In genomic region chr5:14142856-14143508, GRCh38 we compare ENCODE assay signal across 1 cellular context.
TF ChIP-seq lines count a peak whose summit lies in the region.

TSS of gene TRIO (plus strand) at chr5:14143342. CDS start at chr5:14143726, 384 bp downstream.

TF ChIP-seq in SK-N-SH, 30 proteins besides CTCF, POLR2A, EP300 and RAD21:
- no peak for TF ChIP-seq TEAD4 (IDR thresholded peaks at IDR 0.05; ENCODE audit: borderline replicate concordance, insufficient read depth)
- TF ChIP-seq ELF1 (IDR thresholded peaks at IDR 0.05): no peak; the same call in 1 of the 2 replicates
- no peak for TF ChIP-seq USF1 (IDR thresholded peaks at IDR 0.05; ENCODE audit: borderline replicate concordance, low read depth)
- TF ChIP-seq FOXM1 (IDR thresholded peaks at IDR 0.05; ENCODE audit: low read depth): no peak
- TF ChIP-seq GABPA (IDR thresholded peaks at IDR 0.05; ENCODE audit: low read depth): peak; percentile 66
- TF ChIP-seq SIN3A (IDR thresholded peaks at IDR 0.05; ENCODE audit: borderline replicate concordance, low read depth, low read length): peak; percentile 74; the same call in 1 of the 2 replicates
- no peak for TF ChIP-seq FOXJ3 (CRISPR knock-in tag; IDR thresholded peaks at IDR 0.05)
- no peak for TF ChIP-seq EZH2phosphoT487 (IDR thresholded peaks at IDR 0.05; ENCODE audit: borderline replicate concordance, low read depth)
- TF ChIP-seq POLR2AphosphoS5 (IDR thresholded peaks at IDR 0.05; ENCODE audit: low read depth, low read length): peak; percentile 89
- peak; percentile 81 for TF ChIP-seq CHD2 (IDR thresholded peaks at IDR 0.05; ENCODE audit: low read length, partially characterized antibody)
- no peak for TF ChIP-seq NFIC (IDR thresholded peaks at IDR 0.05; ENCODE audit: borderline replicate concordance)
- no peak for TF ChIP-seq JUND (IDR thresholded peaks at IDR 0.05)
- no peak for TF ChIP-seq NRF1 (IDR thresholded peaks at IDR 0.05; ENCODE audit: low read depth, low read length)
- TF ChIP-seq MAX (IDR thresholded peaks at IDR 0.05; ENCODE audit: low read depth): 0 out of 2 replicates have a peak, but pooled peaks have one; percentile 49
- no peak for TF ChIP-seq PBX3 (IDR thresholded peaks at IDR 0.05)
- TF ChIP-seq TCF12 (IDR thresholded peaks at IDR 0.05): no peak
- TF ChIP-seq MXI1 (IDR thresholded peaks at IDR 0.05; ENCODE audit: low read depth, low read length): no peak; the same call in 1 of the 2 replicates
- TF ChIP-seq SMC3 (IDR thresholded peaks at IDR 0.05; ENCODE audit: low read depth, low read length): peak; percentile 25
- no peak for TF ChIP-seq MEF2A (IDR thresholded peaks at IDR 0.05; ENCODE audit: borderline replicate concordance, low read depth)
- no peak for TF ChIP-seq FOSL2 (IDR thresholded peaks at IDR 0.05; ENCODE audit: borderline replicate concordance, low read depth)
- no peak for TF ChIP-seq GATA2 (CRISPR knock-in tag; IDR thresholded peaks at IDR 0.05)
- TF ChIP-seq RXRA (IDR thresholded peaks at IDR 0.05; ENCODE audit: borderline replicate concordance, low read depth): no peak
- no peak for TF ChIP-seq USF2 (IDR thresholded peaks at IDR 0.05; ENCODE audit: borderline replicate concordance, low read depth, low read length)
- no peak for TF ChIP-seq ZBTB33 (IDR thresholded peaks at IDR 0.05; ENCODE audit: borderline replicate concordance, low read depth)
- TF ChIP-seq TAF1 (IDR thresholded peaks at IDR 0.05; ENCODE audit: borderline replicate concordance, low read depth, low read length): peak; percentile 80
- 0 out of 2 replicates have a peak, but pooled peaks have one; percentile 35 for TF ChIP-seq REST (IDR thresholded peaks at IDR 0.05; ENCODE audit: low read depth, low read length)
- no peak for TF ChIP-seq RFX5 (IDR thresholded peaks at IDR 0.05; ENCODE audit: low read length)
- peak; percentile 86 for TF ChIP-seq YY1 (IDR thresholded peaks at IDR 0.05; ENCODE audit: low read depth)
